In the genomic region with DNA sequence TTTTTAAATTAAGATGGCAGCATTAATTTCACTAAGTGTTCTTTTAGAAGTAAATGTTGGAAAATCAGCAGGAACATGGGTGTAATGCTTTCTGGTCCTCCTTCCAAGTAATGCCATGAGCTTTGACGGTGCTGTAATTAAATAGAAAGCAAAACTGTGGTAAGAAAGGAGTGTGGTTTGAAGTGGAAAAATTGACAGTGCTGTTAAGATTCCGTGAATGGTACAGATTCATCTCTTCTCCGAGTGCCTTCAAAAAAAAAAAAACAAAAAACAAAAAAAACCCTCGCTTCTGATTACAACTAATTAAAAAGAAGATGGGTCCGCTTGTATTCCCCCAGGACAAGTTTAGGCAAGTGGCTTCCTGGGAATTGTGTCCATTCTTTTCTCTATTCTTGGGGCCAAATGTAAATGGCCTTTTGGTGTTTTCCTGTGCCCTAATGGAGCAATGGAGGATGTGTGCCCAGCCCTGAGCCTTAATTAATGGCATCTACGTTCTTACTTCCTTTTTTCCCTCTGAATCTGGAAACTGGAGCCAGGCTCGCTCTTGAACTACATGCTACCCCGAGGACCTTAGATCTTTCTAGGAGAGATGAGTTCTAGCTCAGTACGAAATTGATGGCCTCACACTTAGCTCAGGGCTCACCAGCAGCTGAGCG, we compare ENCODE assay signal across 4 cellular contexts.
TF ChIP-seq lines count a peak whose summit lies in the region.

No MANE protein-coding gene starts in this region.

TF ChIP-seq in SK-N-SH, 30 proteins besides CTCF, POLR2A, EP300 and RAD21 (continues in another document):
- TF ChIP-seq YY1 (IDR thresholded peaks at IDR 0.05; ENCODE audit: low read depth): no peak
- TF ChIP-seq, protein P1, sequence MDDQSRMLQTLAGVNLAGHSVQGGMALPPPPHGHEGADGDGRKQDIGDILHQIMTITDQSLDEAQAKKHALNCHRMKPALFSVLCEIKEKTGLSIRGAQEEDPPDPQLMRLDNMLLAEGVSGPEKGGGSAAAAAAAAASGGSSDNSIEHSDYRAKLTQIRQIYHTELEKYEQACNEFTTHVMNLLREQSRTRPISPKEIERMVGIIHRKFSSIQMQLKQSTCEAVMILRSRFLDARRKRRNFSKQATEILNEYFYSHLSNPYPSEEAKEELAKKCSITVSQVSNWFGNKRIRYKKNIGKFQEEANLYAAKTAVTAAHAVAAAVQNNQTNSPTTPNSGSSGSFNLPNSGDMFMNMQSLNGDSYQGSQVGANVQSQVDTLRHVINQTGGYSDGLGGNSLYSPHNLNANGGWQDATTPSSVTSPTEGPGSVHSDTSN (IDR thresholded peaks at IDR 0.05): no peak
- TF ChIP-seq, protein P2, sequence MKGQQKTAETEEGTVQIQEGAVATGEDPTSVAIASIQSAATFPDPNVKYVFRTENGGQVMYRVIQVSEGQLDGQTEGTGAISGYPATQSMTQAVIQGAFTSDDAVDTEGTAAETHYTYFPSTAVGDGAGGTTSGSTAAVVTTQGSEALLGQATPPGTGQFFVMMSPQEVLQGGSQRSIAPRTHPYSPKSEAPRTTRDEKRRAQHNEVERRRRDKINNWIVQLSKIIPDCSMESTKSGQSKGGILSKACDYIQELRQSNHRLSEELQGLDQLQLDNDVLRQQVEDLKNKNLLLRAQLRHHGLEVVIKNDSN (IDR thresholded peaks at IDR 0.05; ENCODE audit: borderline replicate concordance, low read depth): no peak
- TF ChIP-seq POLR2AphosphoS5 (IDR thresholded peaks at IDR 0.05; ENCODE audit: low read depth, low read length): no peak
- no peak for TF ChIP-seq EZH2phosphoT487 (IDR thresholded peaks at IDR 0.05; ENCODE audit: borderline replicate concordance, low read depth)
- TF ChIP-seq, protein P3, sequence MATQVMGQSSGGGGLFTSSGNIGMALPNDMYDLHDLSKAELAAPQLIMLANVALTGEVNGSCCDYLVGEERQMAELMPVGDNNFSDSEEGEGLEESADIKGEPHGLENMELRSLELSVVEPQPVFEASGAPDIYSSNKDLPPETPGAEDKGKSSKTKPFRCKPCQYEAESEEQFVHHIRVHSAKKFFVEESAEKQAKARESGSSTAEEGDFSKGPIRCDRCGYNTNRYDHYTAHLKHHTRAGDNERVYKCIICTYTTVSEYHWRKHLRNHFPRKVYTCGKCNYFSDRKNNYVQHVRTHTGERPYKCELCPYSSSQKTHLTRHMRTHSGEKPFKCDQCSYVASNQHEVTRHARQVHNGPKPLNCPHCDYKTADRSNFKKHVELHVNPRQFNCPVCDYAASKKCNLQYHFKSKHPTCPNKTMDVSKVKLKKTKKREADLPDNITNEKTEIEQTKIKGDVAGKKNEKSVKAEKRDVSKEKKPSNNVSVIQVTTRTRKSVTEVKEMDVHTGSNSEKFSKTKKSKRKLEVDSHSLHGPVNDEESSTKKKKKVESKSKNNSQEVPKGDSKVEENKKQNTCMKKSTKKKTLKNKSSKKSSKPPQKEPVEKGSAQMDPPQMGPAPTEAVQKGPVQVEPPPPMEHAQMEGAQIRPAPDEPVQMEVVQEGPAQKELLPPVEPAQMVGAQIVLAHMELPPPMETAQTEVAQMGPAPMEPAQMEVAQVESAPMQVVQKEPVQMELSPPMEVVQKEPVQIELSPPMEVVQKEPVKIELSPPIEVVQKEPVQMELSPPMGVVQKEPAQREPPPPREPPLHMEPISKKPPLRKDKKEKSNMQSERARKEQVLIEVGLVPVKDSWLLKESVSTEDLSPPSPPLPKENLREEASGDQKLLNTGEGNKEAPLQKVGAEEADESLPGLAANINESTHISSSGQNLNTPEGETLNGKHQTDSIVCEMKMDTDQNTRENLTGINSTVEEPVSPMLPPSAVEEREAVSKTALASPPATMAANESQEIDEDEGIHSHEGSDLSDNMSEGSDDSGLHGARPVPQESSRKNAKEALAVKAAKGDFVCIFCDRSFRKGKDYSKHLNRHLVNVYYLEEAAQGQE (IDR thresholded peaks at IDR 0.05; ENCODE audit: low read depth, low read length): no peak

TF ChIP-seq in SK-N-SH treated with all-trans-retinoic acid at 6 μM for 48 hours, 23 proteins besides CTCF, POLR2A, EP300 and RAD21 (continues in another document):
- TF ChIP-seq ZFP30 (CRISPR knock-in tag; IDR thresholded peaks at IDR 0.05) (no peak), PPARA (CRISPR knock-in tag; IDR thresholded peaks at IDR 0.05; ENCODE audit: borderline replicate concordance) (no peak), ISL1 (CRISPR knock-in tag; IDR thresholded peaks at IDR 0.05) (no peak), SNAI2 (CRISPR knock-in tag; IDR thresholded peaks at IDR 0.05) (no peak), RARB (CRISPR knock-in tag; IDR thresholded peaks at IDR 0.05) (no peak), GLIS3 (CRISPR knock-in tag; IDR thresholded peaks at IDR 0.05) (no peak), TCF4 (CRISPR knock-in tag; IDR thresholded peaks at IDR 0.05; ENCODE audit: borderline replicate concordance) (no peak), ZC3H10 (CRISPR knock-in tag; IDR thresholded peaks at IDR 0.05) (no peak), ESRRG (CRISPR knock-in tag; IDR thresholded peaks at IDR 0.05) (no peak), ZFP3 (CRISPR knock-in tag; IDR thresholded peaks at IDR 0.05) (no peak), ARNTL (CRISPR knock-in tag; IDR thresholded peaks at IDR 0.05; ENCODE audit: borderline replicate concordance, low read depth) (no peak), ZNF8 (CRISPR knock-in tag; IDR thresholded peaks at IDR 0.05) (no peak), ZNF565 (CRISPR knock-in tag; conservative IDR thresholded peaks at IDR 0.05; ENCODE audit: low read depth) (no peak), OSR1 (CRISPR knock-in tag; IDR thresholded peaks at IDR 0.05) (no peak), ZNF70 (CRISPR knock-in tag; IDR thresholded peaks at IDR 0.05) (no peak)
- TF ChIP-seq, protein P4, sequence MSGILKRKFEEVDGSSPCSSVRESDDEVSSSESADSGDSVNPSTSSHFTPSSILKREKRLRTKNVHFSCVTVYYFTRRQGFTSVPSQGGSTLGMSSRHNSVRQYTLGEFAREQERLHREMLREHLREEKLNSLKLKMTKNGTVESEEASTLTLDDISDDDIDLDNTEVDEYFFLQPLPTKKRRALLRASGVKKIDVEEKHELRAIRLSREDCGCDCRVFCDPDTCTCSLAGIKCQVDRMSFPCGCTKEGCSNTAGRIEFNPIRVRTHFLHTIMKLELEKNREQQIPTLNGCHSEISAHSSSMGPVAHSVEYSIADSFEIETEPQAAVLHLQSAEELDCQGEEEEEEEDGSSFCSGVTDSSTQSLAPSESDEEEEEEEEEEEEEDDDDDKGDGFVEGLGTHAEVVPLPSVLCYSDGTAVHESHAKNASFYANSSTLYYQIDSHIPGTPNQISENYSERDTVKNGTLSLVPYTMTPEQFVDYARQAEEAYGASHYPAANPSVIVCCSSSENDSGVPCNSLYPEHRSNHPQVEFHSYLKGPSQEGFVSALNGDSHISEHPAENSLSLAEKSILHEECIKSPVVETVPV (CRISPR knock-in tag; IDR thresholded peaks at IDR 0.05): no peak

TF ChIP-seq in H1, 55 proteins besides CTCF, POLR2A, EP300 and RAD21:
- TF ChIP-seq PHF8 (conservative IDR thresholded peaks at IDR 0.05; ENCODE audit: low read depth, low read length) (no peak), CBX8 (IDR thresholded peaks at IDR 0.05; ENCODE audit: borderline replicate concordance, low read depth, low read length) (no peak), HDAC2 (IDR thresholded peaks at IDR 0.05; ENCODE audit: borderline replicate concordance in 1 of 2, low read depth in 2 of 2, low read length in 2 of 2) (no peak), YY1 (IDR thresholded peaks at IDR 0.05; ENCODE audit: low read depth, low read length) (no peak), BRCA1 (IDR thresholded peaks at IDR 0.05; ENCODE audit: low read depth, low read length) (no peak), CHD2 (IDR thresholded peaks at IDR 0.05; ENCODE audit: low read length) (no peak), JUN (IDR thresholded peaks at IDR 0.05; ENCODE audit: low read depth, low read length) (no peak), CHD1 (IDR thresholded peaks at IDR 0.05; ENCODE audit: low read depth, low read length) (no peak), KDM5A (IDR thresholded peaks at IDR 0.05; ENCODE audit: low read length) (no peak), RXRA (IDR thresholded peaks at IDR 0.05; ENCODE audit: insufficient read depth, low read depth, low read length) (no peak), CEBPB (IDR thresholded peaks at IDR 0.05; ENCODE audit: low read depth, low read length) (no peak)
- TF ChIP-seq, protein P5, sequence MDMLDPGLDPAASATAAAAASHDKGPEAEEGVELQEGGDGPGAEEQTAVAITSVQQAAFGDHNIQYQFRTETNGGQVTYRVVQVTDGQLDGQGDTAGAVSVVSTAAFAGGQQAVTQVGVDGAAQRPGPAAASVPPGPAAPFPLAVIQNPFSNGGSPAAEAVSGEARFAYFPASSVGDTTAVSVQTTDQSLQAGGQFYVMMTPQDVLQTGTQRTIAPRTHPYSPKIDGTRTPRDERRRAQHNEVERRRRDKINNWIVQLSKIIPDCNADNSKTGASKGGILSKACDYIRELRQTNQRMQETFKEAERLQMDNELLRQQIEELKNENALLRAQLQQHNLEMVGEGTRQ (IDR thresholded peaks at IDR 0.05; ENCODE audit: low read length): no peak
- TF ChIP-seq, protein P6, sequence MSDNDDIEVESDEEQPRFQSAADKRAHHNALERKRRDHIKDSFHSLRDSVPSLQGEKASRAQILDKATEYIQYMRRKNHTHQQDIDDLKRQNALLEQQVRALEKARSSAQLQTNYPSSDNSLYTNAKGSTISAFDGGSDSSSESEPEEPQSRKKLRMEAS (IDR thresholded peaks at IDR 0.05): no peak
- TF ChIP-seq, protein P7, sequence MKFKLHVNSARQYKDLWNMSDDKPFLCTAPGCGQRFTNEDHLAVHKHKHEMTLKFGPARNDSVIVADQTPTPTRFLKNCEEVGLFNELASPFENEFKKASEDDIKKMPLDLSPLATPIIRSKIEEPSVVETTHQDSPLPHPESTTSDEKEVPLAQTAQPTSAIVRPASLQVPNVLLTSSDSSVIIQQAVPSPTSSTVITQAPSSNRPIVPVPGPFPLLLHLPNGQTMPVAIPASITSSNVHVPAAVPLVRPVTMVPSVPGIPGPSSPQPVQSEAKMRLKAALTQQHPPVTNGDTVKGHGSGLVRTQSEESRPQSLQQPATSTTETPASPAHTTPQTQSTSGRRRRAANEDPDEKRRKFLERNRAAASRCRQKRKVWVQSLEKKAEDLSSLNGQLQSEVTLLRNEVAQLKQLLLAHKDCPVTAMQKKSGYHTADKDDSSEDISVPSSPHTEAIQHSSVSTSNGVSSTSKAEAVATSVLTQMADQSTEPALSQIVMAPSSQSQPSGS (IDR thresholded peaks at IDR 0.05; ENCODE audit: low read length): no peak

TF ChIP-seq in HEK293T, 16 proteins besides CTCF, POLR2A, EP300 and RAD21:
- no peak for TF ChIP-seq ARNT (IDR thresholded peaks at IDR 0.05)
- TF ChIP-seq FOXA1 (IDR thresholded peaks at IDR 0.05): no peak
- no peak for TF ChIP-seq L3MBTL2 (conservative IDR thresholded peaks at IDR 0.05)
- TF ChIP-seq NFRKB (IDR thresholded peaks at IDR 0.05): no peak
- TF ChIP-seq, protein P8, sequence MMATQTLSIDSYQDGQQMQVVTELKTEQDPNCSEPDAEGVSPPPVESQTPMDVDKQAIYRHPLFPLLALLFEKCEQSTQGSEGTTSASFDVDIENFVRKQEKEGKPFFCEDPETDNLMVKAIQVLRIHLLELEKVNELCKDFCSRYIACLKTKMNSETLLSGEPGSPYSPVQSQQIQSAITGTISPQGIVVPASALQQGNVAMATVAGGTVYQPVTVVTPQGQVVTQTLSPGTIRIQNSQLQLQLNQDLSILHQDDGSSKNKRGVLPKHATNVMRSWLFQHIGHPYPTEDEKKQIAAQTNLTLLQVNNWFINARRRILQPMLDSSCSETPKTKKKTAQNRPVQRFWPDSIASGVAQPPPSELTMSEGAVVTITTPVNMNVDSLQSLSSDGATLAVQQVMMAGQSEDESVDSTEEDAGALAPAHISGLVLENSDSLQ (IDR thresholded peaks at IDR 0.05): no peak
- no peak for TF ChIP-seq HDGF (IDR thresholded peaks at IDR 0.05; ENCODE audit: borderline replicate concordance)
- no peak for TF ChIP-seq SUZ12 (IDR thresholded peaks at IDR 0.05)
- TF ChIP-seq CTBP1 (IDR thresholded peaks at IDR 0.05; ENCODE audit: borderline replicate concordance): no peak
- no peak for TF ChIP-seq SP1 (IDR thresholded peaks at IDR 0.05)
- no peak for TF ChIP-seq ELF4 (IDR thresholded peaks at IDR 0.05)
- TF ChIP-seq ZNF384 (IDR thresholded peaks at IDR 0.05): no peak
- TF ChIP-seq FOXK2 (IDR thresholded peaks at IDR 0.05): no peak
- TF ChIP-seq FOXM1 (IDR thresholded peaks at IDR 0.05; ENCODE audit: borderline replicate concordance): no peak
- TF ChIP-seq TARDBP (IDR thresholded peaks at IDR 0.05): no peak
- TF ChIP-seq LEF1 (IDR thresholded peaks at IDR 0.05; ENCODE audit: borderline replicate concordance): no peak
